Comparison of ENCODE assay signal across 20 cellular contexts in genomic region chr12:123733243-123733642, GRCh38.
"Had no signal": no experiment of that assay in that cellular context is flagged by ENCODE, and none has a peak within 500 bp of the region (broad histone marks: within the 10 kb centered on the region; RNA-seq: fewer than 3 reads in every experiment).

No MANE protein-coding gene starts in this region.

- H3K4me2 ChIP-seq: hepatocyte had no signal

- H3K79me2 ChIP-seq: hepatocyte, parathyroid adenoma had no signal

- H3K27me3 ChIP-seq: esophagus muscularis mucosa, hepatocyte, left lung, upper lobe of left lung had no signal

- H3K4me1 Mint-ChIP-seq: immature natural killer cell, mesothelial cell of epicardium, nephron, WTC11 had no signal

- H3K9me3 ChIP-seq: esophagus muscularis mucosa, left lung, thoracic aorta, upper lobe of left lung had no signal

- H3K4me1 ChIP-seq: esophagus muscularis mucosa, left lung, parathyroid adenoma, upper lobe of left lung had no signal

- H3K4me3 ChIP-seq: esophagus muscularis mucosa, hepatocyte, left lung, lung, thoracic aorta, upper lobe of left lung had no signal

- H2AFZ ChIP-seq: hepatocyte, parathyroid adenoma had no signal

- H3K27ac Mint-ChIP-seq: activated CD4-positive, alpha-beta memory T cell treated with anti-CD3 and anti-CD28 coated beads, Interleukin-2, amount 10 ng/mL, durations not matched to agents 7 days and 5 days; activated naive CD4-positive, alpha-beta T cell treated with anti-CD3 and anti-CD28 coated beads for 36 hours; immature natural killer cell; mesothelial cell of epicardium; nephron; WTC11 had no signal

- H3K27me3 Mint-ChIP-seq: activated CD4-positive, alpha-beta memory T cell treated with anti-CD3 and anti-CD28 coated beads, Interleukin-2, amount 10 ng/mL, durations not matched to agents 7 days and 5 days had no signal

- DNase-seq: activated CD4-positive, alpha-beta memory T cell treated with anti-CD3 and anti-CD28 coated beads, Interleukin-2, amount 10 ng/mL, durations not matched to agents 7 days and 5 days; activated naive CD4-positive, alpha-beta T cell treated with anti-CD3 and anti-CD28 coated beads for 36 hours; central memory CD4-positive, alpha-beta T cell; effector memory CD4-positive, alpha-beta T cell; glutamatergic neuron; immature natural killer cell; kidney glomerular epithelial cell; left lung; right cardiac atrium; stimulated activated CD4-positive, alpha-beta T cell treated with anti-CD3 and anti-CD28 coated beads, Interleukin-1b, Interleukin-23, amount 100 ng/mL, for 48 hours; T-helper 9 cell; upper lobe of left lung had no signal

- H3K9ac ChIP-seq: parathyroid adenoma had no signal

- H3K4me3 Mint-ChIP-seq: activated CD4-positive, alpha-beta memory T cell treated with anti-CD3 and anti-CD28 coated beads, Interleukin-2, amount 10 ng/mL, durations not matched to agents 7 days and 5 days; activated naive CD4-positive, alpha-beta T cell treated with anti-CD3 and anti-CD28 coated beads for 36 hours; mesothelial cell of epicardium; nephron; WTC11 had no signal

- H3K27ac ChIP-seq: esophagus muscularis mucosa, hepatocyte, left lung, parathyroid adenoma, thoracic aorta, upper lobe of left lung had no signal

- ATAC-seq: left lung, right cardiac atrium, WTC11 had no signal

- H3K9me3 Mint-ChIP-seq: activated CD4-positive, alpha-beta memory T cell treated with anti-CD3 and anti-CD28 coated beads, Interleukin-2, amount 10 ng/mL, durations not matched to agents 7 days and 5 days; activated naive CD4-positive, alpha-beta T cell treated with anti-CD3 and anti-CD28 coated beads for 36 hours; immature natural killer cell; mesothelial cell of epicardium; nephron; WTC11 had no signal
